In genomic region chr16:1826691-1827573, GRCh38 we compare ENCODE assay signal across 8 cellular contexts. TPM values are rescaled to one million over a fixed set of nuclear protein-coding genes. Genes with fewer than 3 reads are reported as not detected.
DNase-seq lines count a peak whose midpoint lies in the region; ATAC-seq and TF ChIP-seq lines count a peak whose summit lies in the region.

FAHD1 (plus strand) TSS chr16:1827206; CDS start chr16:1827239, 33 bp downstream.
HAGH (minus strand) TSS chr16:1826825; CDS start chr16:1826787, 38 bp downstream.

- no peaks in the 10 kb centered on the region for H3K27me3 Mint-ChIP-seq in activated CD4-positive, alpha-beta T cell treated with anti-CD3 and anti-CD28 coated beads, Interleukin-2, amount 10 ng/mL, durations not matched to agents 7 days and 5 days

- peak within 1 kb of the TSS; percentile 49 to 94 for H3K27ac ChIP-seq in coronary artery

- ATAC-seq in GM19372 (IDR thresholded peaks at IDR 0.05; ENCODE audit: low read depth, unreplicated experiment) (peak; percentile 87), HG03521 (IDR thresholded peaks at IDR 0.05; ENCODE audit: unreplicated experiment) (peak; percentile 85), left lobe of liver (peak; percentile 67)

- H3K4me1 Mint-ChIP-seq in activated CD4-positive, alpha-beta T cell treated with anti-CD3 and anti-CD28 coated beads, Interleukin-2, amount 10 ng/mL, durations not matched to agents 7 days and 5 days: peaks cover 37% of the 10 kb centered on the region

- no peaks in the 10 kb centered on the region for H3K36me3 Mint-ChIP-seq in activated CD4-positive, alpha-beta T cell treated with anti-CD3 and anti-CD28 coated beads, Interleukin-2, amount 10 ng/mL, durations not matched to agents 7 days and 5 days (ENCODE audit: low read depth)

- no peaks in the 10 kb centered on the region for H3K9me3 Mint-ChIP-seq in activated CD4-positive, alpha-beta T cell treated with anti-CD3 and anti-CD28 coated beads, Interleukin-2, amount 10 ng/mL, durations not matched to agents 7 days and 5 days

- CTCF ChIA-PET in activated CD4-positive, alpha-beta T cell treated with anti-CD3 and anti-CD28 coated beads, Interleukin-2, amount 10 ng/mL, durations not matched to agents 7 days and 5 days (lab: Charles Lee): interaction anchor here (0.6 to 1.6 kb wide), 6 partner anchors 11 to 1617 kb away, joined by 3 to 6 read pairs (median 4); partner anchors contain the start of genes NAA60, NDUFB10, NUBP2 and SPSB3

- POLR2A ChIA-PET in activated CD4-positive, alpha-beta T cell treated with anti-CD3 and anti-CD28 coated beads, Interleukin-2, amount 10 ng/mL, durations not matched to agents 7 days and 5 days (lab: Charles Lee): no interaction called here

- no peak for TF ChIP-seq CTCF in coronary artery (IDR thresholded peaks at IDR 0.05)

- peak within 1 kb of the TSS; percentile 94 for H3K4me3 Mint-ChIP-seq in activated CD4-positive, alpha-beta T cell treated with anti-CD3 and anti-CD28 coated beads, Interleukin-2, amount 10 ng/mL, durations not matched to agents 7 days and 5 days

- DNase-seq in C1 segment of cervical spinal cord (lab: John Stamatoyannopoulos, UW): peak; percentile 91 to 99 (median 96)
- DNase-seq in NCI-H69 (lab: John Stamatoyannopoulos, UW): peak; percentile 96
- DNase-seq in activated CD4-positive, alpha-beta T cell treated with anti-CD3 and anti-CD28 coated beads, Interleukin-2, amount 10 ng/mL, durations not matched to agents 7 days and 5 days: peak; percentile 90
- DNase-seq in coronary artery (ENCODE audit: low spot score): peak; percentile 97
- DNase-seq in left lobe of liver (ENCODE audit: low spot score): peak; percentile 96
- peak; percentile 90 to 91 for DNase-seq in stimulated activated CD4-positive, alpha-beta T cell treated with anti-CD3 and anti-CD28 coated beads, Interleukin-2, amount 100 ng/mL, for 24 hours

- peak within 1 kb of the TSS; percentile 95 for H3K4me3 ChIP-seq in coronary artery

- peak within 1 kb of the TSS; percentile 93 for H3K27ac Mint-ChIP-seq in activated CD4-positive, alpha-beta T cell treated with anti-CD3 and anti-CD28 coated beads, Interleukin-2, amount 10 ng/mL, durations not matched to agents 7 days and 5 days

RNA-seq across cellular contexts. Expression of gene FAHD1, which starts in this region (rescaled TPM):
- 10 to 100 TPM; 11.3 to 12.9 TPM for total RNA-seq in activated CD4-positive, alpha-beta T cell treated with anti-CD3 and anti-CD28 coated beads, Interleukin-2, amount 10 ng/mL, durations not matched to agents 7 days and 5 days
- total RNA-seq in left lobe of liver: 53.4 TPM

RNA-seq across cellular contexts. Expression of gene HAGH, which starts in this region (rescaled TPM):
- 10 to 100 TPM; 34.9 to 45.6 TPM for total RNA-seq in activated CD4-positive, alpha-beta T cell treated with anti-CD3 and anti-CD28 coated beads, Interleukin-2, amount 10 ng/mL, durations not matched to agents 7 days and 5 days
- 176 TPM for total RNA-seq in left lobe of liver

Comparison
In these comparisons a context has a peak if more than half of its experiments do, and no peak if none do; other contexts are left out.
1. Peak in every context shown above with its lines: DNase-seq, ATAC-seq, H3K4me3 ChIP-seq and H3K27ac ChIP-seq.